In the genomic region with DNA sequence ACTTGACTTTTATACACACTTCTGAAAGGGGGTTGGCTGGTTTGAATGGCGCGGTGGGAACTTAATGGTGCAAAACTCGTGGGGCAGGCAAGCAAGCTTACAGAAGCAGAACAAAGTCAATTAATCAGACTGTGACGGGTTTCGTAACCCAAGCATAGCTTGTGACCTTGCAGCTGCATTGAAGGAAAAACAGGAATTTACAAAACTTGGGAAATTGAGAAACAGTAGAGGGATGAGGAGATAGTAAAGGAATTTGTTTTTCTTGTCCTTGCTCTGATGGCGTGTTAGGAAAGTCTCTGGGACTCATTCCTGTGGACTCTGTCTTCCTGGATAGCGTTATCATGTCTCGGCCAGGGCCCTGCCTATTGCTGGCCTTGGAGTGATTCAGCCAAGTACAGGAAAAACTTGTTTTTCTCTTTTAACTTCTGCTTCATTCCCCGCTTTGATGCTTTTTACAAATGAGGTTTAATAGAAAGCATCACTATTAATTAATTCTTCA, we compare ENCODE assay signal across 11 cellular contexts.
DNase-seq lines count a peak whose midpoint lies in the region; ATAC-seq and TF ChIP-seq lines count a peak whose summit lies in the region.
"Had no signal": no experiment of that assay in that cellular context is flagged by ENCODE, and none has a peak within 500 bp of the region (broad histone marks: within the 10 kb centered on the region; RNA-seq: fewer than 3 reads in every experiment).

No MANE protein-coding gene starts in this region.

- peaks cover 32% of the 10 kb centered on the region for H3K4me1 ChIP-seq in mesodermal cell (ENCODE audit: control insufficient read depth, insufficient read depth, low read length, poor library complexity, severe bottlenecking)

- H3K4me3 ChIP-seq in mesodermal cell (ENCODE audit: extremely low read depth, insufficient read depth, low read length, poor library complexity, severe bottlenecking) (no peak overlapping the region), WERI-Rb-1 (ENCODE audit: low read depth, low read length) (no peak overlapping the region)
- H3K4me3 ChIP-seq: dorsolateral prefrontal cortex, thoracic aorta had no signal

- H3K27me3 ChIP-seq in WERI-Rb-1 (ENCODE audit: insufficient read depth, low read depth, severe bottlenecking) = no peaks in the 10 kb centered on the region
- H3K27me3 ChIP-seq: dorsolateral prefrontal cortex had no signal

- ATAC-seq in GM18520 (IDR thresholded peaks at IDR 0.05; ENCODE audit: unreplicated experiment) = no peak

- H3K36me3 ChIP-seq in mesodermal cell (ENCODE audit: control insufficient read depth, insufficient read depth, low read length) = no peaks in the 10 kb centered on the region
- H3K36me3 ChIP-seq in WERI-Rb-1 = no peaks in the 10 kb centered on the region
- H3K36me3 ChIP-seq: thoracic aorta had no signal

- H3K27ac ChIP-seq in mesodermal cell (ENCODE audit: low read depth, low read length, severe bottlenecking) (peak overlapping the region; percentile 88), WERI-Rb-1 (no peak overlapping the region)
- H3K27ac ChIP-seq: dorsolateral prefrontal cortex, thoracic aorta had no signal

- H3K9me3 ChIP-seq in mesodermal cell (ENCODE audit: control insufficient read depth, low read length) (no peaks in the 10 kb centered on the region), WERI-Rb-1 (ENCODE audit: severe bottlenecking) (no peaks in the 10 kb centered on the region)
- H3K9me3 ChIP-seq: thoracic aorta had no signal

- DNase-seq in A172 (ENCODE audit: low spot score) (peak; percentile 55), M059J (ENCODE audit: low read depth) (peak; percentile 72), dedifferentiated amniotic fluid mesenchymal stem cell (ENCODE audit: extremely low spot score) (peak; percentile 66), activated T-cell treated with anti-CD3 and anti-CD28 coated beads for 4 hours (no peak), WERI-Rb-1 (no peak), RKO (ENCODE audit: low spot score) (no peak)
- DNase-seq: dorsolateral prefrontal cortex, NCI-H526 had no signal

- WGBS in mesodermal cell (ENCODE audit: insufficient coverage in 2 of 2), 2 experiments = 79 to 84% methylated on average over 7 to 8 of the region's 9 CpGs

- TF ChIP-seq CTCF in WERI-Rb-1 (IDR thresholded peaks at IDR 0.05; ENCODE audit: low read depth, low read length) = no peak

Comparison
In these comparisons a context has a peak if more than half of its experiments do, and no peak if none do; other contexts are left out.
1. DNase-seq: peak in A172 (single experiment), M059J (single experiment) and dedifferentiated amniotic fluid mesenchymal stem cell (single experiment); none in activated T-cell treated with anti-CD3 and anti-CD28 coated beads for 4 hours (single experiment), WERI-Rb-1 (single experiment) and RKO (single experiment).